In genomic region chr3:48480891-48481290, GRCh38 we compare ENCODE assay signal across 8 cellular contexts. TPM values are rescaled to one million over a fixed set of nuclear protein-coding genes. Genes with fewer than 3 reads are reported as not detected.
DNase-seq lines count a peak whose midpoint lies in the region; FAIRE-seq and TF ChIP-seq lines count a peak whose summit lies in the region.
"Not testable (repeated sequence)": the region's sequence is repeated elsewhere in the genome, so short reads cannot be mapped to it uniquely, and the experiment has no call there.

No MANE protein-coding gene starts in this region.

- not testable (repeated sequence) for H3K27ac Mint-ChIP-seq in endodermal cell

- H3K36me3 Mint-ChIP-seq in endodermal cell (ENCODE audit: low read depth), result peaks cover 15% of the 10 kb centered on the region

- H3K36me3 ChIP-seq in BLaER1; endodermal cell (ENCODE audit: control insufficient read depth, insufficient read depth, low read length); kidney (ENCODE audit: control insufficient read depth in 1 of 2, insufficient read depth in 2 of 2, low read length in 2 of 2): not testable (repeated sequence)
- peaks cover 0 to 24% (median 0%) of the 10 kb centered on the region in 11 experiments; a peak in 6 of 22 replicates for H3K36me3 ChIP-seq in BLaER1 treated with 17β-estradiol and CSF1 and Interleukin-3, amounts not matched to agents 10 nM and 100 nM
- peaks cover 0 to 48% (median 0%) of the 10 kb centered on the region in 6 donors for H3K36me3 ChIP-seq in spleen

- H3K27me3 Mint-ChIP-seq in endodermal cell (ENCODE audit: insufficient read depth), result not testable (repeated sequence)

- not testable (repeated sequence) for FAIRE-seq in kidney (lab: Jason Lieb, UNC)

- H3K4me3 ChIP-seq in BLaER1; BLaER1 treated with 17β-estradiol and CSF1 and Interleukin-3, amounts not matched to agents 10 nM and 100 nM; endodermal cell (ENCODE audit: low read length); kidney (ENCODE audit: low read length in 2 of 2); spleen: not testable (repeated sequence)

- TF ChIP-seq POLR2A in spleen (IDR thresholded peaks at IDR 0.05), result not testable (repeated sequence)

- POLR2A ChIA-PET in RWPE1 (lab: Yijun Ruan, JAX; ENCODE audit: low non-redundant PET), result not testable (repeated sequence)

- H3K4me1 ChIP-seq in BLaER1 (peaks cover 63% of the 10 kb centered on the region), spleen (peaks cover 7 to 49% (median 34%) of the 10 kb centered on the region in 6 donors)
- H3K4me1 ChIP-seq in BLaER1 treated with 17β-estradiol and CSF1 and Interleukin-3, amounts not matched to agents 10 nM and 100 nM, result peaks cover 48 to 61% (median 55%) of the 10 kb centered on the region in 10 experiments
- H3K4me1 ChIP-seq in endodermal cell (ENCODE audit: control insufficient read depth, insufficient read depth, low read length); kidney (ENCODE audit: control insufficient read depth in 1 of 2, insufficient read depth in 1 of 2, low read depth in 1 of 2, low read length in 2 of 2): not testable (repeated sequence)

- DNase-seq in ELF-1 (ENCODE audit: low read depth, low spot score) (peak; percentile 0), endodermal cell (peak; percentile 3), kidney (peak; percentile 7), posterior vena cava (ENCODE audit: low spot score) (peak; percentile 41), spleen (peak; percentile 31)
- DNase-seq in RWPE1 (ENCODE audit: low spot score), result not testable (repeated sequence)

- intact Hi-C loops in kidney (cut with DNase I); posterior vena cava (cut with DNase I); spleen (cut with DNase I; ENCODE audit: low total_unique reads): not testable (repeated sequence)

- not testable (repeated sequence) for H3K4me3 Mint-ChIP-seq in endodermal cell

- H3K4me1 Mint-ChIP-seq in endodermal cell, result not testable (repeated sequence)

- CTCF ChIA-PET in RWPE1 (lab: Yijun Ruan, JAX), result not testable (repeated sequence)

- not testable (repeated sequence) for H3K27ac ChIP-seq in BLaER1; BLaER1 treated with 17β-estradiol and CSF1 and Interleukin-3, amounts not matched to agents 10 nM and 100 nM; endodermal cell (ENCODE audit: low read depth, low read length); kidney (ENCODE audit: low read depth in 2 of 2, low read length in 2 of 2); spleen
- peak overlapping the region; percentile 27 for H3K27ac ChIP-seq in RWPE1

- TF ChIP-seq CTCF in RWPE1 (conservative IDR thresholded peaks at IDR 0.05; ENCODE audit: low read depth); endodermal cell (conservative IDR thresholded peaks at IDR 0.05); kidney (IDR thresholded peaks at IDR 0.05; ENCODE audit: borderline replicate concordance, extremely low read depth, insufficient read depth); spleen (IDR thresholded peaks at IDR 0.05 in 8 of 11, conservative IDR thresholded peaks at IDR 0.05 in 3 of 11): not testable (repeated sequence)

- not testable (repeated sequence) for H3K9me3 Mint-ChIP-seq in endodermal cell

- H3K9me3 ChIP-seq in BLaER1; BLaER1 treated with 17β-estradiol and CSF1 and Interleukin-3, amounts not matched to agents 10 nM and 100 nM (replicated peaks in 1 of 11); endodermal cell (ENCODE audit: control insufficient read depth, low read length); kidney (ENCODE audit: control insufficient read depth in 1 of 2, low read length in 2 of 2); spleen: not testable (repeated sequence)

- H3K4me2 ChIP-seq in BLaER1, result 0 out of 2 replicates have a peak overlapping the region, but pooled peaks have one; percentile 2
- peak overlapping the region in 8 of 11 experiments; percentile 25 to 89 (median 72); a peak in 12 of 22 replicates for H3K4me2 ChIP-seq in BLaER1 treated with 17β-estradiol and CSF1 and Interleukin-3, amounts not matched to agents 10 nM and 100 nM

- not testable (repeated sequence) for H3K27me3 ChIP-seq in BLaER1; BLaER1 treated with 17β-estradiol and CSF1 and Interleukin-3, amounts not matched to agents 10 nM and 100 nM; endodermal cell (ENCODE audit: control insufficient read depth, insufficient read depth, low read length, poor library complexity, severe bottlenecking); spleen (replicated peaks in 1 of 7)

- H3K9ac ChIP-seq in BLaER1; BLaER1 treated with 17β-estradiol and CSF1 and Interleukin-3, amounts not matched to agents 10 nM and 100 nM; endodermal cell (ENCODE audit: extremely low read depth, low read length, poor library complexity, severe bottlenecking); kidney (ENCODE audit: low read length in 2 of 2): not testable (repeated sequence)

- not testable (repeated sequence) for H4K20me1 ChIP-seq in BLaER1
- peaks cover 0 to 12% (median 0%) of the 10 kb centered on the region in 11 experiments; a peak in 1 of 22 replicates for H4K20me1 ChIP-seq in BLaER1 treated with 17β-estradiol and CSF1 and Interleukin-3, amounts not matched to agents 10 nM and 100 nM

- WGBS in endodermal cell (ENCODE audit: insufficient coverage in 1 of 2, insufficient read length in 1 of 2), 2 experiments, result 95 to 98% methylated on average over 4 to 9 of the region's 11 CpGs
- 92 to 98% (median 94%) methylated on average over 11 of the region's 11 CpGs for WGBS in spleen, 5 donors

RNA-seq across cellular contexts. Expression of gene SHISA5, which starts 23.1 kb away (rescaled TPM):
- 100 to 1,000 TPM; 192 to 193 TPM for total RNA-seq in endodermal cell
- polyA plus RNA-seq in endodermal cell (2013, experiment 1 of 2), result 132 TPM
- polyA plus RNA-seq in endodermal cell (2013, experiment 2 of 2), result 117 TPM
- 214 TPM for total RNA-seq in kidney
- polyA plus RNA-seq in kidney (ENCODE audit: insufficient read depth, low read depth, low replicate concordance), result 157 TPM
- total RNA-seq in posterior vena cava, result 100 to 1,000 TPM; 142 to 147 TPM
- total RNA-seq in spleen, result 100 to 1,000 TPM; 154 to 227 (median 182) TPM
- 100 to 1,000 TPM in 1 of 3 donors, 10 to 100 TPM in 2; 80.2 to 132 (median 85.6) TPM for polyA plus RNA-seq in spleen

RNA-seq across cellular contexts. Expression of gene ATRIP, which starts 34.4 kb away (rescaled TPM):
- total RNA-seq in endodermal cell, result 10 to 100 TPM; 11.7 to 16.1 TPM
- polyA plus RNA-seq in endodermal cell (2013, experiment 1 of 2), result 11.6 TPM
- polyA plus RNA-seq in endodermal cell (2013, experiment 2 of 2), result 15.2 TPM
- 6.7 TPM for total RNA-seq in kidney
- polyA plus RNA-seq in kidney (ENCODE audit: insufficient read depth, low read depth, low replicate concordance), result 5.4 TPM
- 1 to 10 TPM; 6.2 to 6.3 TPM for total RNA-seq in posterior vena cava
- 10 to 100 TPM in 1 of 7 donors, 1 to 10 TPM in 6; 6.4 to 10.0 (median 7.0) TPM for total RNA-seq in spleen
- 1 to 10 TPM; 5.2 to 5.7 (median 5.2) TPM for polyA plus RNA-seq in spleen

RNA-seq across cellular contexts. Expression of gene TMA7, which starts 40.8 kb away (rescaled TPM):
- 100 to 1,000 TPM; 290 to 326 TPM for total RNA-seq in endodermal cell
- polyA plus RNA-seq in endodermal cell (2013, experiment 1 of 2), result 420 TPM
- 414 TPM for polyA plus RNA-seq in endodermal cell (2013, experiment 2 of 2)
- total RNA-seq in kidney, result 195 TPM
- polyA plus RNA-seq in kidney (ENCODE audit: insufficient read depth, low read depth, low replicate concordance), result 631 TPM
- 100 to 1,000 TPM; 112 to 178 TPM for total RNA-seq in posterior vena cava
- total RNA-seq in spleen, result 100 to 1,000 TPM; 145 to 258 (median 170) TPM
- 100 to 1,000 TPM; 606 to 753 (median 701) TPM for polyA plus RNA-seq in spleen

RNA-seq across cellular contexts. Expression of gene CCDC51, which starts 41.0 kb away (rescaled TPM):
- 10 to 100 TPM; 14.5 to 14.6 TPM for total RNA-seq in endodermal cell
- polyA plus RNA-seq in endodermal cell (2013, experiment 1 of 2), result 15.2 TPM
- 14.4 TPM for polyA plus RNA-seq in endodermal cell (2013, experiment 2 of 2)
- total RNA-seq in kidney, result 13.8 TPM
- polyA plus RNA-seq in kidney (ENCODE audit: insufficient read depth, low read depth, low replicate concordance), result 32.8 TPM
- total RNA-seq in posterior vena cava, result 10 to 100 TPM; 13.0 to 16.2 TPM
- 10 to 100 TPM in 6 of 7 donors, 1 to 10 TPM in 1; 8.4 to 22.2 (median 18.7) TPM for total RNA-seq in spleen
- polyA plus RNA-seq in spleen, result 10 to 100 TPM; 10.2 to 15.8 (median 12.4) TPM

RNA-seq across cellular contexts. Expression of gene PLXNB1, which starts 51.0 kb away (rescaled TPM):
- total RNA-seq in endodermal cell (100 to 1,000 TPM; 175 to 216 TPM), kidney (224 TPM), posterior vena cava (10 to 100 TPM; 76.4 to 76.7 TPM), spleen (10 to 100 TPM; 31.8 to 95.9 (median 58.2) TPM)
- 165 TPM for polyA plus RNA-seq in endodermal cell (2013, experiment 1 of 2)
- polyA plus RNA-seq in endodermal cell (2013, experiment 2 of 2), result 157 TPM
- polyA plus RNA-seq in kidney (ENCODE audit: insufficient read depth, low read depth, low replicate concordance) (101 TPM), spleen (10 to 100 TPM; 12.3 to 58.3 (median 35.8) TPM)
